In genomic region chr18:43970656-43971055, GRCh38 we compare ENCODE assay signal across 30 cellular contexts.
DNase-seq lines count a peak whose midpoint lies in the region; ATAC-seq and TF ChIP-seq lines count a peak whose summit lies in the region.
"Had no signal": no experiment of that assay in that cellular context is flagged by ENCODE, and none has a peak within 500 bp of the region (broad histone marks: within the 10 kb centered on the region; RNA-seq: fewer than 3 reads in every experiment).

No MANE protein-coding gene starts in this region.

- no peak overlapping the region for H3K9ac ChIP-seq in mesenchymal stem cell (ENCODE audit: low read length)
- H3K9ac ChIP-seq: neural progenitor cell had no signal

- H3K4me1 ChIP-seq in mesenchymal stem cell (ENCODE audit: control insufficient read depth, insufficient read depth, low read depth, low read length), result no peaks in the 10 kb centered on the region
- H3K4me1 ChIP-seq: A549, colonic mucosa, pancreas, spleen had no signal

- no peak overlapping the region for H2AK5ac ChIP-seq in mesenchymal stem cell (ENCODE audit: low read length, severe bottlenecking)

- DNase-seq in AG10803 (ENCODE audit: low read depth), result peak; percentile 27
- peak; percentile 62 for DNase-seq in M059J (ENCODE audit: low read depth)
- DNase-seq in choroid plexus epithelial cell (ENCODE audit: low read depth), result peak; percentile 21
- peak; percentile 13 for DNase-seq in mesenchymal stem cell
- no peak for DNase-seq in DMS79 (lab: John Stamatoyannopoulos, UW)
- DNase-seq in GM13976 (ENCODE audit: low spot score), result no peak
- DNase-seq in mesenteric fat pad (ENCODE audit: low spot score), result no peak
- DNase-seq: activated CD4-positive, alpha-beta T cell treated with anti-CD3 and anti-CD28 coated beads for 36 hours; activated CD8-positive, alpha-beta T cell treated with anti-CD3 and anti-CD28 coated beads for 36 hours; activated naive CD4-positive, alpha-beta T cell treated with anti-CD3 and anti-CD28 coated beads, Interleukin-2, amount 50 U/mL, for 16 hours; amniotic stem cell; CD4-positive, alpha-beta T cell; colonic mucosa; effector CD8-positive, alpha-beta T cell; H9; left colon; NCI-H1092; NCI-H1694; NCI-H748 treated with DMSO at 0.1 percent for 48 hours; pancreas; spleen; stimulated activated CD4-positive, alpha-beta T cell treated with anti-CD3 and anti-CD28 coated beads, Interleukin-2, amount 100 ng/mL, for 24 hours; stimulated activated naive CD8-positive, alpha-beta T cell treated with anti-CD3 and anti-CD28 coated beads, Interleukin-15, Interleukin-2, amounts not matched to agents 100 U/mL and 50 U/mL, for 24 hours; T1000 had no signal

- no peaks in the 10 kb centered on the region for H3K27me3 ChIP-seq in mesenchymal stem cell (ENCODE audit: control insufficient read depth in 1 of 2, insufficient read depth in 1 of 2, low read length in 2 of 2)
- H3K27me3 ChIP-seq: colonic mucosa, neural progenitor cell, pancreas, spleen had no signal

- H3K79me1 ChIP-seq in mesenchymal stem cell (replicated peaks; ENCODE audit: low read length, poor library complexity, severe bottlenecking), result no peaks in the 10 kb centered on the region

- in situ Hi-C loops in GM13976 (cut with MboI; ENCODE audit: low sequenced_read_pairs, unreplicated experiment), result no loop called here

- no peak overlapping the region for H4K91ac ChIP-seq in mesenchymal stem cell (ENCODE audit: low read length)

- H3K23ac ChIP-seq in mesenchymal stem cell (ENCODE audit: low read length in 2 of 2), result no peak overlapping the region

- no peak overlapping the region for H2BK120ac ChIP-seq in mesenchymal stem cell (ENCODE audit: low read depth, low read length)

- H2AFZ ChIP-seq in mesenchymal stem cell (ENCODE audit: low read depth, low read length), result no peak overlapping the region
- H2AFZ ChIP-seq: neural progenitor cell had no signal

- TF ChIP-seq CTCF in AG10803 (conservative IDR thresholded peaks at IDR 0.05; ENCODE audit: low read length), result no peak
- TF ChIP-seq CTCF in choroid plexus epithelial cell (conservative IDR thresholded peaks at IDR 0.05; ENCODE audit: low read depth, low read length), result no peak
- no peak for TF ChIP-seq CTCF in GM13976 (IDR thresholded peaks at IDR 0.05; ENCODE audit: borderline replicate concordance, control extremely low read depth, extremely low read depth, insufficient read depth, missing control alignments)

- no peak overlapping the region for H3K4ac ChIP-seq in mesenchymal stem cell (ENCODE audit: low read depth in 1 of 2, low read length in 2 of 2)

- WGBS in mesenchymal stem cell, result 91% methylated on average over 4 of the region's 4 CpGs

- ATAC-seq in HG03439 (IDR thresholded peaks at IDR 0.05; ENCODE audit: unreplicated experiment), result no peak
- ATAC-seq: A549; activated CD4-positive, alpha-beta T cell treated with anti-CD3 and anti-CD28 coated beads for 36 hours; activated CD8-positive, alpha-beta T cell treated with anti-CD3 and anti-CD28 coated beads for 36 hours; GM12878; left colon; Panc1; pancreas; stimulated activated naive CD8-positive, alpha-beta T cell treated with anti-CD3 and anti-CD28 coated beads, Interleukin-15, Interleukin-2, amounts not matched to agents 100 U/mL and 50 U/mL, for 24 hours had no signal

- H3K27ac ChIP-seq in mesenchymal stem cell (ENCODE audit: low read length, poor library complexity, severe bottlenecking), result no peak overlapping the region
- H3K27ac ChIP-seq: A549, colonic mucosa, neural progenitor cell, pancreas, spleen, VCaP had no signal

- H2BK12ac ChIP-seq in mesenchymal stem cell (ENCODE audit: low read length in 2 of 2), result no peak overlapping the region

- no peak overlapping the region for H3K4me2 ChIP-seq in mesenchymal stem cell (ENCODE audit: low read length, poor library complexity, severe bottlenecking)
- H3K4me2 ChIP-seq: A549, neural progenitor cell had no signal

- no peak overlapping the region for H3K14ac ChIP-seq in mesenchymal stem cell (ENCODE audit: low read length in 2 of 2)

- no peak overlapping the region for H3K18ac ChIP-seq in mesenchymal stem cell (ENCODE audit: low read depth in 1 of 2, low read length in 2 of 2)

- no peak overlapping the region for H2BK5ac ChIP-seq in mesenchymal stem cell (ENCODE audit: low read depth, low read length, poor library complexity, severe bottlenecking)

- H2BK15ac ChIP-seq in mesenchymal stem cell (ENCODE audit: low read depth, poor library complexity, severe bottlenecking), result no peak overlapping the region

- H3K36me3 ChIP-seq in mesenchymal stem cell (ENCODE audit: control insufficient read depth in 1 of 2, insufficient read depth in 2 of 2, low read depth in 1 of 2, low read length in 2 of 2), result no peaks in the 10 kb centered on the region
- H3K36me3 ChIP-seq: colonic mucosa, neural progenitor cell, pancreas, spleen had no signal

- no peaks in the 10 kb centered on the region for H3K9me3 ChIP-seq in mesenchymal stem cell (ENCODE audit: control insufficient read depth, low read length)
- H3K9me3 ChIP-seq: A549, colonic mucosa, pancreas, spleen had no signal

- H3K4me3 ChIP-seq in AG10803 (ENCODE audit: low read length) (no peak overlapping the region), choroid plexus epithelial cell (ENCODE audit: low read depth, low read length) (no peak overlapping the region), mesenchymal stem cell (ENCODE audit: insufficient read depth in 1 of 2, low read depth in 1 of 2, low read length in 2 of 2) (no peak overlapping the region)
- H3K4me3 ChIP-seq: A549, colonic mucosa, GM12878, neural progenitor cell, pancreas, spleen had no signal

- H4K8ac ChIP-seq in mesenchymal stem cell (ENCODE audit: low read length), result no peak overlapping the region

Comparison
In these comparisons a context has a peak if more than half of its experiments do, and no peak if none do; other contexts are left out.
1. DNase-seq: peak in AG10803 (single experiment), M059J (single experiment), choroid plexus epithelial cell (single experiment) and mesenchymal stem cell (single experiment); none in DMS79 (single experiment), GM13976 (single experiment) and mesenteric fat pad (single experiment).